In the genomic region with DNA sequence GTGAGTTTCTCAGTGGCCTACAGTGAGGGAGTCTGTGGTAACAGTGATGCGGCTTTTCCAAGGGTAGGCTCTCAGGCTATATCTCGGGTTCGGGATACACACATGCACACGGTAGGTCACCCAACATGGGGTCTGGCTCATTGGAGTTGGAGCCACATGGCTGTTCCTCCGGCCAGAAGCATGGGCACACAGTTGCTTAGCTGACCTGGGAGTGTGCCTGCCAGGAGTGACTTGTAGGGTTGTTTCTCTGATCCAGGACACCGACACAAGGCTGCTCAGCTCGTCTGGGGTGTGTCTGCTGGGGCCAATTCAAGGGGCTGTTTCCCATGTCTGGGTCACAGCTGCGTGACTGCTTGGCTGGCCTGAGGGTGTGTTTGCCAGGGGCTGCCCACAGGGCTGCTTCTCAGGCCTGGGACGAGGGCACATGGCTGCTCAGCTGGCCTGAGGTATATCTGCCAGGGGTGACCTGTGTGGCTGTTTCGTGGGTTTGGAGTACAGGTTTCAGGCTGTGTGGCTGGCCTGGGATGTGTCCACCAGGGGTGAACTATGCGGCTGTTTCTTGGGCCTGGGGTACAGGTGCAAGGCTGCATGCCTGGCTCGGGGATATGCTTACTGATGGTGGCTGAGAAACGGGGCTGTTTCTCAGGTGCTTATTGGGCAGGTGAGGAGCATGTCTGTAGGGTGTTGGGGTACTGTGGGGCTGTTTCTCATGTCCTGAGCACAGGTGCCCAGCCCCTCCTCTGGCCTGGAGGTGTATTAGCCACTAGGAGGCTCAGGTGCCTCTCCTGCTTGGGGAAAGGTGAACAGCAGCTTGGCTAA, we compare ENCODE assay signal across 27 cellular contexts. TPM values are rescaled to one million over a fixed set of nuclear protein-coding genes. Genes with fewer than 3 reads are reported as not detected.
DNase-seq lines count a peak whose midpoint lies in the region; ATAC-seq and TF ChIP-seq lines count a peak whose summit lies in the region.
"Had no signal": no experiment of that assay in that cellular context is flagged by ENCODE, and none has a peak within 500 bp of the region (broad histone marks: within the 10 kb centered on the region; RNA-seq: fewer than 3 reads in every experiment).

No MANE protein-coding gene starts in this region.

- no peak overlapping the region for H3K4me2 ChIP-seq in GM23338

- H3K36me3 Mint-ChIP-seq in GM23338 (ENCODE audit: low read depth), result peaks cover 7% of the 10 kb centered on the region; the same call in 1 of the 3 replicates
- H3K36me3 Mint-ChIP-seq: CD14-positive monocyte had no signal

- H3K27ac ChIP-seq in GM23338 (ENCODE audit: low read depth) (no peak overlapping the region), colonic mucosa (no peak overlapping the region)
- H3K27ac ChIP-seq: GM23248, RWPE1 had no signal

- H3K9me2 ChIP-seq in GM23338 (ENCODE audit: insufficient read depth), result no peaks in the 10 kb centered on the region

- no peak for TF ChIP-seq POLR2A in lower leg skin (IDR thresholded peaks at IDR 0.05)

- 78 to 86% methylated on average over 12 to 13 of the region's 13 CpGs for WGBS in lower leg skin, 2 donors

- peak; percentile 36; the same call in 2 of the 3 replicates for ATAC-seq in GM23338
- no peak for ATAC-seq in sciatic nerve
- ATAC-seq: GM12878 had no signal

- no peaks in the 10 kb centered on the region for H3K79me2 ChIP-seq in GM23338 (replicated peaks; ENCODE audit: insufficient read depth)

- H3K36me3 ChIP-seq in GM23338 (ENCODE audit: insufficient read depth) (no peaks in the 10 kb centered on the region), colonic mucosa (no peaks in the 10 kb centered on the region), H7 (replicated peaks; ENCODE audit: control insufficient read depth, insufficient read depth, low read length) (no peaks in the 10 kb centered on the region)

- intact Hi-C loops in colonic mucosa (cut with DNase I) (no loop called here), lower leg skin (cut with DNase I; ENCODE audit: low total_unique reads) (no loop called here), sciatic nerve (cut with DNase I) (no loop called here)

- no peak overlapping the region for H3K9ac ChIP-seq in colonic mucosa (ENCODE audit: low read depth in 2 of 2, low read length in 2 of 2)
- H3K9ac ChIP-seq: GM23248 had no signal

- peaks cover 9% of the 10 kb centered on the region; the same call in 2 of the 3 replicates for H3K4me1 Mint-ChIP-seq in GM23338
- H3K4me1 Mint-ChIP-seq: CD14-positive monocyte; CD8-positive, alpha-beta memory T cell had no signal

- H3K9me3 Mint-ChIP-seq in GM23338, result peaks cover 15% of the 10 kb centered on the region

- no peak overlapping the region for H3K27ac Mint-ChIP-seq in GM23338
- H3K27ac Mint-ChIP-seq: CD8-positive, alpha-beta memory T cell had no signal

- H2AFZ ChIP-seq in GM23338, result no peak overlapping the region
- H2AFZ ChIP-seq: GM23248 had no signal

- H3F3A ChIP-seq in GM23338 (replicated peaks; ENCODE audit: low read depth), result no peaks in the 10 kb centered on the region

- H3K27me3 Mint-ChIP-seq in GM23338 (ENCODE audit: insufficient read depth, low read depth, poor library complexity), result no peaks in the 10 kb centered on the region

- H3K4me3 Mint-ChIP-seq in GM23338, result no peak overlapping the region
- H3K4me3 Mint-ChIP-seq: CD14-positive monocyte; CD8-positive, alpha-beta memory T cell had no signal

- DNase-seq in GM23338 (ENCODE audit: low spot score) (no peak), colonic mucosa (peak; percentile 13), lower leg skin (ENCODE audit: low spot score in 2 of 2) (peak; percentile 7 to 72), sciatic nerve (ENCODE audit: low spot score) (peak; percentile 30), H7 (no peak), HUDEP-2 (lab: John Stamatoyannopoulos, UW; ENCODE audit: unreplicated experiment in 76 of 76) (no peak)
- DNase-seq in stimulated activated CD4-positive, alpha-beta T cell treated with anti-CD3 and anti-CD28 coated beads, Interleukin-4, amount 100 ng/mL, for 24 hours, result no peak
- DNase-seq: CD8-positive, alpha-beta memory T cell; DMS 273 treated with DMSO at 0.1 percent for 48 hours; DMS79; EL; GDM1; GM23248; HCEC 1CT; NCI-H1092; NCI-H1436; NCI-H187; NCI-H2081 treated with DMSO at 0.1 percent for 48 hours; NCI-H2171; NCI-H226; NCI-H510A; NCI-H69; SHP77 treated with DMSO at 0.1 percent for 48 hours had no signal

- no peak overlapping the region for H3K4me3 ChIP-seq in GM23338
- H3K4me3 ChIP-seq in colonic mucosa, result no peak overlapping the region
- no peak overlapping the region for H3K4me3 ChIP-seq in lower leg skin (ENCODE audit: low read depth, poor library complexity, severe bottlenecking)
- H3K4me3 ChIP-seq in H7 (ENCODE audit: insufficient read depth, low read depth, low read length), result no peak overlapping the region
- H3K4me3 ChIP-seq: GM12878, GM23248 had no signal

- H4K20me1 ChIP-seq in GM23338 (replicated peaks; ENCODE audit: insufficient read depth), result no peaks in the 10 kb centered on the region

- H3K9me3 ChIP-seq in colonic mucosa, result no peaks in the 10 kb centered on the region

- H3K27me3 ChIP-seq in GM23338 (ENCODE audit: insufficient read depth), result no peaks in the 10 kb centered on the region
- H3K27me3 ChIP-seq in colonic mucosa, result no peaks in the 10 kb centered on the region
- H3K27me3 ChIP-seq in H7 (ENCODE audit: control insufficient read depth, insufficient read depth, low read length), result no peaks in the 10 kb centered on the region

- H3K4me1 ChIP-seq in GM23338 (ENCODE audit: insufficient read depth) (no peaks in the 10 kb centered on the region), colonic mucosa (no peaks in the 10 kb centered on the region)

- TF ChIP-seq CTCF in GM23338 (conservative IDR thresholded peaks at IDR 0.05; ENCODE audit: low read depth in 2 of 2) (peak in 1 of 2 experiments; percentile 30; a peak in 2 of 4 replicates), colonic mucosa (IDR thresholded peaks at IDR 0.05) (no peak), lower leg skin (IDR thresholded peaks at IDR 0.05) (no peak)

TF ChIP-seq in GM23338, 12 proteins besides CTCF, POLR2A, EP300 and RAD21 (continues in another document):
- TF ChIP-seq ZNF331 (CRISPR knock-in tag; IDR thresholded peaks at IDR 0.05; ENCODE audit: low read depth), result no peak
- no peak for TF ChIP-seq CREB1 (CRISPR knock-in tag; IDR thresholded peaks at IDR 0.05; ENCODE audit: low read depth)
- TF ChIP-seq, protein P1, sequence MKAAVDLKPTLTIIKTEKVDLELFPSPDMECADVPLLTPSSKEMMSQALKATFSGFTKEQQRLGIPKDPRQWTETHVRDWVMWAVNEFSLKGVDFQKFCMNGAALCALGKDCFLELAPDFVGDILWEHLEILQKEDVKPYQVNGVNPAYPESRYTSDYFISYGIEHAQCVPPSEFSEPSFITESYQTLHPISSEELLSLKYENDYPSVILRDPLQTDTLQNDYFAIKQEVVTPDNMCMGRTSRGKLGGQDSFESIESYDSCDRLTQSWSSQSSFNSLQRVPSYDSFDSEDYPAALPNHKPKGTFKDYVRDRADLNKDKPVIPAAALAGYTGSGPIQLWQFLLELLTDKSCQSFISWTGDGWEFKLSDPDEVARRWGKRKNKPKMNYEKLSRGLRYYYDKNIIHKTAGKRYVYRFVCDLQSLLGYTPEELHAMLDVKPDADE (IDR thresholded peaks at IDR 0.05), result no peak
- TF ChIP-seq EZH2phosphoT487 (IDR thresholded peaks at IDR 0.05; ENCODE audit: unreplicated experiment), result no peak
- TF ChIP-seq, protein P2, sequence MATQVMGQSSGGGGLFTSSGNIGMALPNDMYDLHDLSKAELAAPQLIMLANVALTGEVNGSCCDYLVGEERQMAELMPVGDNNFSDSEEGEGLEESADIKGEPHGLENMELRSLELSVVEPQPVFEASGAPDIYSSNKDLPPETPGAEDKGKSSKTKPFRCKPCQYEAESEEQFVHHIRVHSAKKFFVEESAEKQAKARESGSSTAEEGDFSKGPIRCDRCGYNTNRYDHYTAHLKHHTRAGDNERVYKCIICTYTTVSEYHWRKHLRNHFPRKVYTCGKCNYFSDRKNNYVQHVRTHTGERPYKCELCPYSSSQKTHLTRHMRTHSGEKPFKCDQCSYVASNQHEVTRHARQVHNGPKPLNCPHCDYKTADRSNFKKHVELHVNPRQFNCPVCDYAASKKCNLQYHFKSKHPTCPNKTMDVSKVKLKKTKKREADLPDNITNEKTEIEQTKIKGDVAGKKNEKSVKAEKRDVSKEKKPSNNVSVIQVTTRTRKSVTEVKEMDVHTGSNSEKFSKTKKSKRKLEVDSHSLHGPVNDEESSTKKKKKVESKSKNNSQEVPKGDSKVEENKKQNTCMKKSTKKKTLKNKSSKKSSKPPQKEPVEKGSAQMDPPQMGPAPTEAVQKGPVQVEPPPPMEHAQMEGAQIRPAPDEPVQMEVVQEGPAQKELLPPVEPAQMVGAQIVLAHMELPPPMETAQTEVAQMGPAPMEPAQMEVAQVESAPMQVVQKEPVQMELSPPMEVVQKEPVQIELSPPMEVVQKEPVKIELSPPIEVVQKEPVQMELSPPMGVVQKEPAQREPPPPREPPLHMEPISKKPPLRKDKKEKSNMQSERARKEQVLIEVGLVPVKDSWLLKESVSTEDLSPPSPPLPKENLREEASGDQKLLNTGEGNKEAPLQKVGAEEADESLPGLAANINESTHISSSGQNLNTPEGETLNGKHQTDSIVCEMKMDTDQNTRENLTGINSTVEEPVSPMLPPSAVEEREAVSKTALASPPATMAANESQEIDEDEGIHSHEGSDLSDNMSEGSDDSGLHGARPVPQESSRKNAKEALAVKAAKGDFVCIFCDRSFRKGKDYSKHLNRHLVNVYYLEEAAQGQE (IDR thresholded peaks at IDR 0.05; ENCODE audit: unreplicated experiment), result no peak
- TF ChIP-seq JUNB (IDR thresholded peaks at IDR 0.05; ENCODE audit: unreplicated experiment), result no peak

RNA-seq across cellular contexts. Expression of a gene that starts 15.2 kb away (rescaled TPM):
- total RNA-seq in GM23338 (2014; rRNA removed; shearing (Covaris generic)), result 0.69 and 1.5 TPM in 2 replicates
- polyA plus RNA-seq in GM23338 (2016; fragmentation: Nextera tagmentation; extraction: Ambion mirVana), result 0.76 and 0.92 TPM in 2 replicates
- total RNA-seq in colonic mucosa (under 1 TPM in 1 of 2 donors, not detected in 1; 0.21 TPM), lower leg skin (under 1 TPM in 2 of 4 donors, not detected in 2; 0.29 to 0.86 TPM), sciatic nerve (1.6 TPM)
- 0.15 and 0.42 TPM in 2 replicates for total RNA-seq in H7 (2014; rRNA removed; shearing (Covaris generic))
- total RNA-seq: CD8-positive, alpha-beta memory T cell; GM12878; GM23248; OCI-LY7 had no signal
- polyA plus RNA-seq: CD14-positive monocyte; CD8-positive, alpha-beta memory T cell; GM12878; GM23248 had no signal

Comparison
In these comparisons a context has a peak if more than half of its experiments do, and no peak if none do; other contexts are left out.
1. DNase-seq: peak in colonic mucosa (single experiment), lower leg skin (2 of 2) and sciatic nerve (single experiment); none in GM23338 (single experiment), H7 (single experiment), HUDEP-2 (0 of 76) and stimulated activated CD4-positive, alpha-beta T cell treated with anti-CD3 and anti-CD28 coated beads, Interleukin-4, amount 100 ng/mL, for 24 hours (single experiment).